In the genomic region with DNA sequence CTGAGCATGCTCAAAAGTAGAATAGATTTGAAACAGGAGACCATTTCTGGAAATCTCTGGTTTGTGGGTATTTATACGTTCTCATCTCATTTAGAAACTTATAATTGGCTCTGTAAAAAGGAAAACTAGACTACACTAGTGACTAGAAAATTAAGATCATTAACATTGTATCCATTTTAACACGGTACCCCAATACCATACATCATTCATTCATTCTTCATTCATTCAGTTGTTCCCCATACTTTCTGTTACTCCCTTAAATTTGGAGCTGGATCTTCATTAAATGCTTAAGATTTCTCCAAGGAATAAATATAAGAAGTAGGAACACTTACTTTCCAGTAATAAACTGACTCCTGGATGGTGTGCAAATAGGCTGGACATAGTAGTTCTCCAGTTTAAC, we compare ENCODE assay signal across 12 cellular contexts. TPM values are rescaled to one million over a fixed set of nuclear protein-coding genes. Genes with fewer than 3 reads are reported as not detected.
DNase-seq lines count a peak whose midpoint lies in the region; ATAC-seq, FAIRE-seq and TF ChIP-seq lines count a peak whose summit lies in the region.
"Had no signal": no experiment of that assay in that cellular context is flagged by ENCODE, and none has a peak within 500 bp of the region (broad histone marks: within the 10 kb centered on the region; RNA-seq: fewer than 3 reads in every experiment).

No MANE protein-coding gene starts in this region.

- H3K4me3 Mint-ChIP-seq in activated naive CD4-positive, alpha-beta T cell treated with anti-CD3 and anti-CD28 coated beads, Interleukin-2, amount 10 ng/mL, durations not matched to agents 7 days and 5 days = no peak overlapping the region

- H3K36me3 ChIP-seq in bronchial epithelial cell (ENCODE audit: control insufficient read depth, insufficient read depth, low read length) (no peaks in the 10 kb centered on the region), iPS-20b (ENCODE audit: insufficient read depth, low read depth, low read length) (no peaks in the 10 kb centered on the region)

- no peaks in the 10 kb centered on the region for H3K27me3 ChIP-seq in bronchial epithelial cell (ENCODE audit: control insufficient read depth, insufficient read depth, low read length)
- peaks cover 38% of the 10 kb centered on the region for H3K27me3 ChIP-seq in iPS-20b (ENCODE audit: insufficient read depth, low read length)

- no peak for TF ChIP-seq CTCF in HFF-Myc (IDR thresholded peaks at IDR 0.05; ENCODE audit: low read depth, low read length, missing control alignments)
- TF ChIP-seq CTCF in bronchial epithelial cell (IDR thresholded peaks at IDR 0.05; ENCODE audit: insufficient read depth, low read length, severe bottlenecking) = no peak

- no peak for ATAC-seq in esophagus mucosa

- H3K27me3 Mint-ChIP-seq in activated naive CD4-positive, alpha-beta T cell treated with anti-CD3 and anti-CD28 coated beads, Interleukin-2, amount 10 ng/mL, durations not matched to agents 7 days and 5 days = peaks cover 30% of the 10 kb centered on the region

- no peaks in the 10 kb centered on the region for H3K9me3 ChIP-seq in iPS-20b (ENCODE audit: insufficient read depth, low read depth, low read length)

- H3K4me1 ChIP-seq in iPS-20b (ENCODE audit: insufficient read depth, low read length) = peaks cover 6% of the 10 kb centered on the region; the same call in 1 of the 2 replicates

- no peaks in the 10 kb centered on the region for H3K36me3 Mint-ChIP-seq in activated naive CD4-positive, alpha-beta T cell treated with anti-CD3 and anti-CD28 coated beads, Interleukin-2, amount 10 ng/mL, durations not matched to agents 7 days and 5 days

- no peaks in the 10 kb centered on the region for H3K9me3 Mint-ChIP-seq in activated naive CD4-positive, alpha-beta T cell treated with anti-CD3 and anti-CD28 coated beads, Interleukin-2, amount 10 ng/mL, durations not matched to agents 7 days and 5 days

- peak overlapping the region; percentile 92 for H3K4me3 ChIP-seq in HFF-Myc (replicated peaks; ENCODE audit: low read depth, low read length)
- peak overlapping the region; percentile 63 for H3K4me3 ChIP-seq in bronchial epithelial cell (ENCODE audit: low read depth, low read length)
- peak overlapping the region; percentile 89; the same call in 1 of the 2 replicates for H3K4me3 ChIP-seq in iPS-20b (ENCODE audit: low read length)
- H3K4me3 ChIP-seq in skin epidermis = peak overlapping the region in 6 of 7 experiments; percentile 37 to 61 (median 50)

- H3K9ac ChIP-seq in iPS-20b (ENCODE audit: low read depth, low read length) = no peak overlapping the region

- H3K4me1 Mint-ChIP-seq in activated naive CD4-positive, alpha-beta T cell treated with anti-CD3 and anti-CD28 coated beads, Interleukin-2, amount 10 ng/mL, durations not matched to agents 7 days and 5 days = peaks cover 17% of the 10 kb centered on the region

- CTCF ChIA-PET in activated naive CD4-positive, alpha-beta T cell treated with anti-CD3 and anti-CD28 coated beads, Interleukin-2, amount 10 ng/mL, durations not matched to agents 7 days and 5 days (lab: Charles Lee) = no interaction called here

- no peak overlapping the region for H3K27ac Mint-ChIP-seq in activated naive CD4-positive, alpha-beta T cell treated with anti-CD3 and anti-CD28 coated beads, Interleukin-2, amount 10 ng/mL, durations not matched to agents 7 days and 5 days
- H3K27ac Mint-ChIP-seq: activated CD4-positive, alpha-beta memory T cell treated with anti-CD3 and anti-CD28 coated beads for 36 hours had no signal

- H3K27ac ChIP-seq in iPS-20b (ENCODE audit: low read length) (no peak overlapping the region), skin epidermis (peak overlapping the region in 10 of 21 experiments; percentile 67 to 88 (median 81))

- no peak for FAIRE-seq in bronchial epithelial cell (lab: Jason Lieb, UNC)

- DNase-seq in HFF-Myc (ENCODE audit: extremely low read depth, low read depth) (no peak), bronchial epithelial cell (ENCODE audit: low read depth) (no peak), retina (no peak), occipital lobe (lab: John Stamatoyannopoulos, UW) (no peak)
- no peak for DNase-seq in activated naive CD4-positive, alpha-beta T cell treated with anti-CD3 and anti-CD28 coated beads, Interleukin-2, amount 10 ng/mL, durations not matched to agents 7 days and 5 days
- DNase-seq: activated CD4-positive, alpha-beta memory T cell treated with anti-CD3 and anti-CD28 coated beads for 36 hours; DND-41; NCI-H187; stimulated activated naive CD4-positive, alpha-beta T cell treated with Interleukin-2 at 50 U/mL for 16 hours had no signal

RNA-seq across cellular contexts. Expression of a gene that starts 1.3 kb away (rescaled TPM):
- total RNA-seq in bronchial epithelial cell (23.3 and 29.0 TPM in 2 replicates), esophagus mucosa (6.0 TPM), occipital lobe (0.31 TPM)
